Comparison of ENCODE assay signal across 8 cellular contexts in genomic region chr20:21235713-21236445, GRCh38.
DNase-seq lines count a peak whose midpoint lies in the region; ATAC-seq lines count a peak whose summit lies in the region.

No MANE protein-coding gene starts in this region.

- ATAC-seq in HG02642 (IDR thresholded peaks at IDR 0.05; ENCODE audit: poor library complexity, unreplicated experiment) (peak; percentile 69), HG03571 (IDR thresholded peaks at IDR 0.05; ENCODE audit: unreplicated experiment) (no peak)

- peak; percentile 28 for DNase-seq in DMS 273 treated with DMSO at 0.1 percent for 48 hours (lab: John Stamatoyannopoulos, UW)
- DNase-seq in NCI-H345 treated with DMSO at 0.1 percent for 48 hours (lab: John Stamatoyannopoulos, UW; ENCODE audit: unreplicated experiment) = peak; percentile 80
- peak; percentile 44 for DNase-seq in activated CD4-positive, CD25-positive, alpha-beta regulatory T cell treated with anti-CD3 and anti-CD28 coated beads, Interleukin-2, amount 50 U/mL, for 16 hours (ENCODE audit: low read depth, low spot score)
- DNase-seq in central memory CD4-positive, alpha-beta T cell = peak; percentile 54
- peak; percentile 28 for DNase-seq in kidney glomerular epithelial cell (lab: John Stamatoyannopoulos, UW)
- DNase-seq in stimulated activated CD4-positive, alpha-beta T cell treated with anti-CD3 and anti-CD28 coated beads, Interleukin-2, amount 100 ng/mL, for 4 hours (ENCODE audit: low read depth) = peak; percentile 45

Comparison
In these comparisons a context has a peak if more than half of its experiments do, and no peak if none do; other contexts are left out.
1. DNase-seq: peak in every context shown above with its lines; median percentile 80 in NCI-H345 treated with DMSO at 0.1 percent for 48 hours; 54 in central memory CD4-positive, alpha-beta T cell; 45 in stimulated activated CD4-positive, alpha-beta T cell treated with anti-CD3 and anti-CD28 coated beads, Interleukin-2, amount 100 ng/mL, for 4 hours; 44 in activated CD4-positive, CD25-positive, alpha-beta regulatory T cell treated with anti-CD3 and anti-CD28 coated beads, Interleukin-2, amount 50 U/mL, for 16 hours; 28 in DMS 273 treated with DMSO at 0.1 percent for 48 hours; 28 in kidney glomerular epithelial cell.